In the genomic region with DNA sequence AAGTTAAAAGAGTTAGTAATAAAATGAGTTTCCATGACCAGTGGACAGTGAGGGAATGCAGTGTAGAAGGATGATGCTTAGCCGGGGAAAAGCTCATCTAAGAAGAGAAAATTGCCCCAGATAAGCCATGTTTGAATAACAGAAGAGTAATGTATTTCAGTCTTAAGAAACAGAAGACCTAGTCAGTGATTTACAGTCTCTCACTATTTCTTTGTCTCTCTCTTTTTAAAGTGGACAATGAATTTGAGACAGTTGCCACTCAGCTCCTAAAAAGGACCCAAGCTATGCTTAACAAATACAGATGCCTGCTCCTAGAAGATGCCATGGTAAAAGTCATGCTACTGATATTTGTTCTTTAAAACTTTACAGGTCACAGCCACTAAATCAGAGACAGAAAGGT, we compare ENCODE assay signal across 27 cellular contexts. TPM values are rescaled to one million over a fixed set of nuclear protein-coding genes. Genes with fewer than 3 reads are reported as not detected.
"Had no signal": no experiment of that assay in that cellular context is flagged by ENCODE, and none has a peak within 500 bp of the region (broad histone marks: within the 10 kb centered on the region; RNA-seq: fewer than 3 reads in every experiment).

No MANE protein-coding gene starts in this region.

- H3K4me1 ChIP-seq: left ventricle myocardium inferior, right atrium auricular region, right lobe of liver, tibial nerve, uterus had no signal

- H3K27me3 ChIP-seq: ovary, right atrium auricular region, right lobe of liver, tibial nerve, uterus had no signal

- H3K9me3 ChIP-seq: left ventricle myocardium inferior, ovary, right atrium auricular region, right lobe of liver, tibial nerve, uterus had no signal

- ATAC-seq: natural killer cell; right lobe of liver; stimulated activated naive B cell treated with anti-CD40 and anti-IgM and Interleukin-4, amounts not matched to agents 10 μg/mL and 1 μg/mL and 100 μg/mL, for 72 hours; stimulated activated naive CD8-positive, alpha-beta T cell treated with anti-CD3 and anti-CD28 coated beads, Interleukin-15, amount 100 ng/mL, for 72 hours had no signal

- H3K4me3 ChIP-seq: left ventricle myocardium inferior, lung, ovary, right atrium auricular region, right lobe of liver, smooth muscle cell, tibial nerve, uterus had no signal

- H3K27me3 Mint-ChIP-seq: naive B cell; progenitor cell of endocrine pancreas; stimulated activated naive B cell treated with anti-CD40 and anti-IgM and Interleukin-4, amounts not matched to agents 10 μg/mL and 1 μg/mL and 100 μg/mL, for 72 hours; stimulated activated naive CD8-positive, alpha-beta T cell treated with anti-CD3 and anti-CD28 coated beads, Interleukin-15, amount 100 ng/mL, for 72 hours; type B pancreatic cell had no signal

- DNase-seq: islet precursor cell; left ventricle myocardium inferior; mesendoderm; naive B cell; natural killer cell; ovary; right lobe of liver; stimulated activated CD4-positive, alpha-beta T cell treated with anti-CD3 and anti-CD28 coated beads, Interleukin-1b, Interleukin-23, amount 100 ng/mL, for 48 hours; stimulated activated CD4-positive, alpha-beta T cell treated with anti-CD3 and anti-CD28 coated beads, Interleukin-2, amount 100 ng/mL, for 48 hours; stimulated activated CD4-positive, alpha-beta T cell treated with anti-CD3 and anti-CD28 coated beads, Interleukin-4, amount 100 ng/mL, for 4 hours; stimulated activated CD8-positive, alpha-beta memory T cell treated with anti-CD3 and anti-CD28 coated beads, Interleukin-4, amount 100 ng/mL, for 48 hours; stimulated activated naive B cell treated with anti-CD40 and anti-IgM and Interleukin-4, amounts not matched to agents 10 μg/mL and 1 μg/mL and 100 μg/mL, for 72 hours; stimulated activated naive CD8-positive, alpha-beta T cell treated with anti-CD3 and anti-CD28 coated beads, Interleukin-15, amount 100 ng/mL, for 72 hours; substantia nigra; uterus had no signal

- H3K36me3 ChIP-seq: ovary, uterus had no signal

- H3K9me3 Mint-ChIP-seq: mesothelial cell of epicardium; naive B cell; natural killer cell; stimulated activated naive B cell treated with anti-CD40 and anti-IgM and Interleukin-4, amounts not matched to agents 10 μg/mL and 1 μg/mL and 100 μg/mL, for 72 hours; stimulated activated naive CD8-positive, alpha-beta T cell treated with anti-CD3 and anti-CD28 coated beads, Interleukin-15, amount 100 ng/mL, for 72 hours; type B pancreatic cell had no signal

- H3K4me1 Mint-ChIP-seq: mesothelial cell of epicardium; naive B cell; natural killer cell; stimulated activated naive B cell treated with anti-CD40 and anti-IgM and Interleukin-4, amounts not matched to agents 10 μg/mL and 1 μg/mL and 100 μg/mL, for 72 hours had no signal

- H3K36me3 Mint-ChIP-seq: natural killer cell had no signal

- H3K4me3 Mint-ChIP-seq: mesothelial cell of epicardium; naive B cell; natural killer cell; stimulated activated naive B cell treated with anti-CD40 and anti-IgM and Interleukin-4, amounts not matched to agents 10 μg/mL and 1 μg/mL and 100 μg/mL, for 72 hours; stimulated activated naive CD8-positive, alpha-beta T cell treated with anti-CD3 and anti-CD28 coated beads, Interleukin-15, amount 100 ng/mL, for 72 hours; type B pancreatic cell had no signal

- H3K27ac Mint-ChIP-seq: mesothelial cell of epicardium; natural killer cell; progenitor cell of endocrine pancreas; stimulated activated naive B cell treated with anti-CD40 and anti-IgM and Interleukin-4, amounts not matched to agents 10 μg/mL and 1 μg/mL and 100 μg/mL, for 72 hours; type B pancreatic cell had no signal

RNA-seq across cellular contexts. Expression of a gene that starts 55.8 kb away (rescaled TPM):
- total RNA-seq: kidney epithelial cell, left ventricle myocardium inferior, lower leg skin, mesothelial cell of epicardium, progenitor cell of endocrine pancreas, pulmonary artery endothelial cell, renal cortical epithelial cell, smooth muscle cell, temporal lobe, tibial nerve had no signal
